ENCODE assay signal across 8 cellular contexts in the genomic region with DNA sequence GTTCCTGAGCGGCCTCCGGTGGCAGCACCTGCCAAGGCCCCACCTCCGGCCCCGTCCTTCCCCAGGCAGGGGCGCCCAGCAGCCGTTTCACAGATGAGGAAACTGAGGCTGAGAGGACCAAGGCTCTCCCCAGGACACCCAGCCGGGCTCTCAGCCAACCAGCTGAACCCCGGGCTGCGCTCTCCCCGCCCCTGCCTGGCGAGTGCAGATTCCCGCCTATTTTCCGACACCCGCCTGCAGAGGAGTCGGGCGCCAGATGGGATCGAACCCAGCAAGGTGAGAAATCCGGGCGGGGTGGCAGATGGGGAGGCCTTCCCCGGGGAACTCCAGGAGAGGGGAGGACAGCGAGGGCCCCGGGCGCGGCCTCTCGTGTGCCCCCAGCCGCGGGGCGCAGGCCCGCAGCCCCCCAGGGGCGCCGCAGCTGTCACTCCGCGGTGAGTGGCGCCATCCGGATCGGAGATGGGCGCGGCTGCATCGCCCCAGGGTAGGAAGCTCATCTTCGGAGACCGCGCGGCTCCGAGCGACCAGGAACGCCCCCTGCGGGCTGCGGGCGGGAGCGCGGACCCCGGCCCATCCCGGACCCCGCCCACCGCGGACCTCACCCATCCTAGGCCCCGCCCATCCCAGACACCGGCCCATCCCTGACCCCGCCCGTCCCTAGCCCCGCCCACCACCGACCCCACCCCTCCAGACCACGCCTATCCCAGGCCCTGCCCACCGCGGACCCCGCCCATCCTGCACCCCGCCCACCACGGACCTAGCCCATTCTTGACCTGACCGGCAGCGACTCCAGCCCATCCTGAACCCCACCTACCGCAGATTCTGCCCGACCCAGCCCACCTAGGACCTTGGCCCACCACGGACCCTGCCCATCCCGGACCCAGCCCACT.
DNase-seq lines count a peak whose midpoint lies in the region; ATAC-seq and TF ChIP-seq lines count a peak whose summit lies in the region.

No MANE protein-coding gene starts in this region.

- no peaks in the 10 kb centered on the region for H3K9me3 Mint-ChIP-seq in WTC11

- no peaks in the 10 kb centered on the region for H3K79me2 ChIP-seq in DOHH2 (ENCODE audit: control insufficient read depth, low read length)

- H3K4me2 ChIP-seq in DOHH2 (ENCODE audit: low read length), result no peak overlapping the region

- CTCF ChIA-PET in WTC11 (lab: Charles Lee), result interaction anchor here (0.6 to 1.7 kb wide), 47 partner anchors 10 to 749 kb away, joined by 3 to 20 read pairs (median 4); partner anchors contain the start of gene MICALL2

- no peaks in the 10 kb centered on the region for H3K4me1 ChIP-seq in DOHH2 (ENCODE audit: control insufficient read depth, low read length)

- H3K4me1 Mint-ChIP-seq in WTC11, result peaks cover 7% of the 10 kb centered on the region

- H3K9me3 ChIP-seq in DOHH2 (ENCODE audit: control insufficient read depth, insufficient read depth, low read length), result no peaks in the 10 kb centered on the region

- H3K36me3 Mint-ChIP-seq in WTC11, result no peaks in the 10 kb centered on the region

- H3K27me3 Mint-ChIP-seq in WTC11 (ENCODE audit: low read depth), result peaks cover 38% of the 10 kb centered on the region

- H3K9me2 ChIP-seq in DOHH2 (replicated peaks; ENCODE audit: control insufficient read depth, low read length), result no peaks in the 10 kb centered on the region

- H3K4me3 Mint-ChIP-seq in WTC11, result peak overlapping the region; percentile 62

- no peaks in the 10 kb centered on the region for H3K27me3 ChIP-seq in DOHH2 (ENCODE audit: control insufficient read depth, low read length)

- H3K27ac Mint-ChIP-seq in WTC11, result no peak overlapping the region

- H3K27ac ChIP-seq in DOHH2 (ENCODE audit: low read depth, low read length), result no peak overlapping the region

- no peaks in the 10 kb centered on the region for H3F3A ChIP-seq in DOHH2 (ENCODE audit: control insufficient read depth, insufficient read depth)

- H3K36me3 ChIP-seq in DOHH2 (ENCODE audit: control insufficient read depth, low read length), result no peaks in the 10 kb centered on the region

- TF ChIP-seq CTCF in DOHH2 (IDR thresholded peaks at IDR 0.05; ENCODE audit: low read depth, low read length, poor library complexity, severe bottlenecking) (peak; percentile 39), WTC11 (IDR thresholded peaks at IDR 0.05) (peak; percentile 66)

- POLR2A ChIA-PET in WTC11 (lab: Charles Lee), result interaction anchor here (0.6 kb wide), 1 partner anchor 66 kb away, joined by 4 read pairs; no protein-coding TSS in a partner anchor

- ATAC-seq in WTC11 (peak; percentile 87), HG03025 (IDR thresholded peaks at IDR 0.05; ENCODE audit: low FRiP score, unreplicated experiment) (no peak)

- DNase-seq in Jurkat, Clone E6-1 (ENCODE audit: low read depth, low spot score), result peak; percentile 59
- DNase-seq in WTC11 (ENCODE audit: low spot score) (peak; percentile 97), iPS-NIHi7 (ENCODE audit: extremely low spot score) (peak; percentile 100), NCI-H510A (lab: John Stamatoyannopoulos, UW) (no peak), T1000 (lab: John Stamatoyannopoulos, UW) (no peak), globus pallidus (ENCODE audit: low spot score) (no peak)

- no peak overlapping the region for H3K4me3 ChIP-seq in DOHH2 (ENCODE audit: low read length)
- peak overlapping the region; percentile 32 for H3K4me3 ChIP-seq in Jurkat, Clone E6-1 (ENCODE audit: low read length)

- H4K20me1 ChIP-seq in DOHH2 (ENCODE audit: control insufficient read depth, insufficient read depth, low read depth, low read length), result no peaks in the 10 kb centered on the region

TF ChIP-seq in WTC11, 78 proteins besides CTCF, POLR2A, EP300 and RAD21:
- TF ChIP-seq TP53 (CRISPR knock-in tag; IDR thresholded peaks at IDR 0.05) (no peak), ZBTB43 (CRISPR knock-in tag; IDR thresholded peaks at IDR 0.05) (0 out of 2 replicates have a peak, but pooled peaks have one; percentile 62), FOXP1 (CRISPR knock-in tag; IDR thresholded peaks at IDR 0.05; ENCODE audit: borderline replicate concordance) (peak; percentile 56; the same call in 1 of the 2 replicates), E2F4 (CRISPR knock-in tag; IDR thresholded peaks at IDR 0.05; ENCODE audit: borderline replicate concordance, low read depth) (peak; percentile 44; the same call in 1 of the 2 replicates), ZNF281 (CRISPR knock-in tag; IDR thresholded peaks at IDR 0.05) (peak; percentile 37; the same call in 1 of the 2 replicates), ETV6 (CRISPR knock-in tag; IDR thresholded peaks at IDR 0.05) (peak; percentile 58; the same call in 1 of the 2 replicates), USF2 (CRISPR knock-in tag; IDR thresholded peaks at IDR 0.05) (no peak), ZNF138 (CRISPR knock-in tag; conservative IDR thresholded peaks at IDR 0.05) (no peak), ZNF263 (CRISPR knock-in tag; IDR thresholded peaks at IDR 0.05; ENCODE audit: low read depth) (0 out of 2 replicates have a peak, but pooled peaks have one; percentile 20), SP1 (CRISPR knock-in tag; conservative IDR thresholded peaks at IDR 0.05) (peak; percentile 53; the same call in 1 of the 2 replicates), E2F5 (CRISPR knock-in tag; IDR thresholded peaks at IDR 0.05) (peak; percentile 55; the same call in 1 of the 2 replicates)
- TF ChIP-seq, protein P1, sequence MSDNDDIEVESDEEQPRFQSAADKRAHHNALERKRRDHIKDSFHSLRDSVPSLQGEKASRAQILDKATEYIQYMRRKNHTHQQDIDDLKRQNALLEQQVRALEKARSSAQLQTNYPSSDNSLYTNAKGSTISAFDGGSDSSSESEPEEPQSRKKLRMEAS (CRISPR knock-in tag; IDR thresholded peaks at IDR 0.05), result peak; percentile 80
TF ChIP-seq in WTC11: peak in this region for 9.

Comparison
In these comparisons a context has a peak if more than half of its experiments do, and no peak if none do; other contexts are left out.
1. DNase-seq: peak in Jurkat, Clone E6-1 (single experiment), WTC11 (single experiment) and iPS-NIHi7 (single experiment); none in NCI-H510A (single experiment), T1000 (single experiment) and globus pallidus (single experiment).